ENCODE assay signal across 8 cellular contexts in genomic region chr1:161038523-161039153, GRCh38. TPM values are rescaled to one million over a fixed set of nuclear protein-coding genes. Genes with fewer than 3 reads are reported as not detected.
A peak's percentile ranks its signal among the peaks of the same experiment; 100 is the strongest.
DNase-seq lines count a peak whose midpoint lies in the region; ATAC-seq and TF ChIP-seq lines count a peak whose summit lies in the region.

Gene TSTD1 (minus strand): TSS chr1:161038964. CDS start chr1:161038889, 75 bp downstream.

- TF ChIP-seq POLR2A in breast epithelium (IDR thresholded peaks at IDR 0.05) = peak; percentile 50

- peak within 1 kb of the TSS; percentile 89 for H2AFZ ChIP-seq in GM23338

- POLR2A ChIA-PET in activated B cell treated with CpG ODN at 0.5 μM for 24 hours (lab: Charles Lee) = interaction anchor here (0.5 to 5.3 kb wide), 22 partner anchors 8 to 527 kb away, joined by 3 to 41 read pairs (median 4); partner anchors contain the start of genes ARHGAP30, DEDD, F11R and KLHDC9

- intact Hi-C loops in activated B cell treated with CpG ODN at 0.5 μM for 24 hours (cut with micrococcal nuclease) (loop anchor here (1.0 kb wide), 3 partner anchors 8 to 41 kb away; partner anchors contain the start of gene F11R), breast epithelium (cut with DNase I; ENCODE audit: low total_unique reads) (no loop called here)

- H3K36me3 Mint-ChIP-seq in GM23338 (ENCODE audit: low read depth) = peaks cover 43% of the 10 kb centered on the region
- peaks cover 47% of the 10 kb centered on the region for H3K36me3 Mint-ChIP-seq in activated B cell treated with CpG ODN at 0.5 μM for 24 hours (ENCODE audit: low read depth)

- TF ChIP-seq CTCF in GM06990 (IDR thresholded peaks at IDR 0.05; ENCODE audit: insufficient read depth, low read length, poor library complexity, severe bottlenecking) (no peak), GM23338 (conservative IDR thresholded peaks at IDR 0.05; ENCODE audit: low read depth in 2 of 2) (no peak), activated B cell treated with CpG ODN at 0.5 μM for 24 hours (IDR thresholded peaks at IDR 0.05) (no peak), breast epithelium (IDR thresholded peaks at IDR 0.05) (no peak), liver (IDR thresholded peaks at IDR 0.05; ENCODE audit: low read depth, low read length, missing input control) (no peak)

- peak within 1 kb of the TSS; percentile 74 for H3K27ac ChIP-seq in GM23338 (ENCODE audit: low read depth)
- peak within 1 kb of the TSS; percentile 88 to 91 for H3K27ac ChIP-seq in breast epithelium
- peak within 1 kb of the TSS; percentile 9 to 78 for H3K27ac ChIP-seq in liver (ENCODE audit: low read depth in 1 of 2, low read length in 2 of 2)

- H3K4me3 ChIP-seq in GM06990 (replicated peaks; ENCODE audit: low read depth, low read length) = peak within 1 kb of the TSS; percentile 84
- peak within 1 kb of the TSS; percentile 98 for H3K4me3 ChIP-seq in GM23338
- H3K4me3 ChIP-seq in breast epithelium = peak within 1 kb of the TSS; percentile 54 to 83 (median 79)
- H3K4me3 ChIP-seq in liver (ENCODE audit: low read depth in 1 of 3, low read length in 3 of 3) = peak within 1 kb of the TSS; percentile 66 to 80 (median 68)

- peak within 1 kb of the TSS; percentile 96 for H3K4me2 ChIP-seq in GM23338

- no peaks in the 10 kb centered on the region for H3K9me2 ChIP-seq in GM23338 (ENCODE audit: insufficient read depth)

- peaks cover 36% of the 10 kb centered on the region for H3K4me1 ChIP-seq in GM23338 (ENCODE audit: insufficient read depth)
- H3K4me1 ChIP-seq in breast epithelium = no peaks in the 10 kb centered on the region
- peaks cover 8 to 26% (median 12%) of the 10 kb centered on the region in 4 donors for H3K4me1 ChIP-seq in liver (ENCODE audit: control insufficient read depth in 4 of 4, insufficient read depth in 4 of 4, low read length in 3 of 4)

- no peaks in the 10 kb centered on the region for H3K27me3 ChIP-seq in GM06990 (replicated peaks; ENCODE audit: control insufficient read depth, insufficient read depth, low read length)
- no peaks in the 10 kb centered on the region for H3K27me3 ChIP-seq in GM23338 (ENCODE audit: insufficient read depth)
- H3K27me3 ChIP-seq in breast epithelium = no peaks in the 10 kb centered on the region
- no peaks in the 10 kb centered on the region for H3K27me3 ChIP-seq in liver (ENCODE audit: control insufficient read depth in 4 of 4, insufficient read depth in 4 of 4, low read length in 3 of 4)

- peak; percentile 92 for DNase-seq in GM06990 (ENCODE audit: extremely low read depth, insufficient read length)
- peak; percentile 90 for DNase-seq in GM23338 (ENCODE audit: low spot score)
- DNase-seq in NCI-H1105 treated with DMSO at 0.1 percent for 48 hours (lab: John Stamatoyannopoulos, UW) = peak; percentile 83
- DNase-seq in activated B cell treated with CpG ODN at 0.5 μM for 24 hours = peak; percentile 80
- peak; percentile 65 to 72 for DNase-seq in breast epithelium (ENCODE audit: low spot score in 2 of 2)
- DNase-seq in stimulated activated CD4-positive, alpha-beta T cell treated with anti-CD3 and anti-CD28 coated beads, Interleukin-4, amount 100 ng/mL, for 24 hours = peak; percentile 88
- DNase-seq in GOT3 (lab: John Stamatoyannopoulos, UW) = no peak

- H3K27ac Mint-ChIP-seq in GM23338 (peak within 1 kb of the TSS; percentile 96), activated B cell treated with CpG ODN at 0.5 μM for 24 hours (peak within 1 kb of the TSS; percentile 95)

- H3K4me1 Mint-ChIP-seq in GM23338 (peaks cover 44% of the 10 kb centered on the region), activated B cell treated with CpG ODN at 0.5 μM for 24 hours (peaks cover 53% of the 10 kb centered on the region)

- CTCF ChIA-PET in activated B cell treated with CpG ODN at 0.5 μM for 24 hours (lab: Charles Lee) = interaction anchor here (1.4 to 4.6 kb wide), 6 partner anchors 18 to 87 kb away, joined by 3 to 31 read pairs (median 6); partner anchors contain the start of genes ARHGAP30, F11R and KLHDC9

- H3K36me3 ChIP-seq in GM06990 (ENCODE audit: control insufficient read depth, insufficient read depth, low read length) (peaks cover 25% of the 10 kb centered on the region), GM23338 (ENCODE audit: insufficient read depth) (peaks cover 19% of the 10 kb centered on the region), breast epithelium (no peaks in the 10 kb centered on the region), liver (ENCODE audit: control insufficient read depth in 4 of 4, insufficient read depth in 3 of 4, low read depth in 1 of 4, low read length in 3 of 4) (peaks cover 2 to 37% (median 30%) of the 10 kb centered on the region in 4 donors)

- H3K9me3 ChIP-seq in breast epithelium = no peaks in the 10 kb centered on the region
- no peaks in the 10 kb centered on the region for H3K9me3 ChIP-seq in liver (ENCODE audit: control insufficient read depth in 4 of 4, low read length in 3 of 4)

- no peaks in the 10 kb centered on the region; the same call in 1 of the 2 replicates for H4K20me1 ChIP-seq in GM23338 (replicated peaks; ENCODE audit: insufficient read depth)

- peaks cover 8% of the 10 kb centered on the region for H3K27me3 Mint-ChIP-seq in GM23338 (ENCODE audit: insufficient read depth, low read depth, poor library complexity)
- H3K27me3 Mint-ChIP-seq in activated B cell treated with CpG ODN at 0.5 μM for 24 hours = no peaks in the 10 kb centered on the region

- no peak within 1 kb of the TSS for H3K9ac ChIP-seq in liver (ENCODE audit: low read depth in 1 of 2, low read length in 2 of 2)

- 14% methylated on average over 54 of the region's 54 CpGs for WGBS in liver

- peak; percentile 84 for ATAC-seq in GM23338
- ATAC-seq in activated B cell treated with CpG ODN at 0.5 μM for 24 hours (ENCODE audit: low read depth) = peak; percentile 84

- TF ChIP-seq RAD21 in liver (IDR thresholded peaks at IDR 0.05) = peak in 1 of 2 donors; percentile 15

- H3F3A ChIP-seq in GM23338 (replicated peaks; ENCODE audit: low read depth) = peaks cover 46% of the 10 kb centered on the region

- H3K9me3 Mint-ChIP-seq in GM23338 (no peaks in the 10 kb centered on the region; the same call in 2 of the 3 replicates), activated B cell treated with CpG ODN at 0.5 μM for 24 hours (no peaks in the 10 kb centered on the region)

- H3K79me2 ChIP-seq in GM23338 (replicated peaks; ENCODE audit: insufficient read depth) = peaks cover 29% of the 10 kb centered on the region

- peak within 1 kb of the TSS; percentile 89 for H3K4me3 Mint-ChIP-seq in GM23338
- H3K4me3 Mint-ChIP-seq in activated B cell treated with CpG ODN at 0.5 μM for 24 hours = peak within 1 kb of the TSS; percentile 91

TF ChIP-seq in GM23338, 12 proteins besides CTCF, POLR2A, EP300 and RAD21:
- peak; percentile 91 for TF ChIP-seq POLR2AphosphoS5 (IDR thresholded peaks at IDR 0.05; ENCODE audit: low read depth)
- no peak for TF ChIP-seq JUNB (IDR thresholded peaks at IDR 0.05; ENCODE audit: unreplicated experiment)

TF ChIP-seq in liver, 16 proteins besides CTCF, POLR2A, EP300 and RAD21:
- TF ChIP-seq YY1 (IDR thresholded peaks at IDR 0.05) (peak; percentile 51), RXRA (IDR thresholded peaks at IDR 0.05) (peak in 1 of 2 donors; percentile 6), FOXA1 (IDR thresholded peaks at IDR 0.05) (no peak), REST (IDR thresholded peaks at IDR 0.05) (peak; percentile 18), MAX (IDR thresholded peaks at IDR 0.05) (peak; percentile 57), EGR1 (IDR thresholded peaks at IDR 0.05; ENCODE audit: low read depth in 2 of 2) (peak; percentile 99 to 100), GABPA (IDR thresholded peaks at IDR 0.05 in 1 of 2, conservative IDR thresholded peaks at IDR 0.05 in 1 of 2) (peak; percentile 77 to 94), JUND (IDR thresholded peaks at IDR 0.05) (no peak)
TF ChIP-seq in liver: peak in this region for 6.

RNA-seq across cellular contexts. Expression of gene TSTD1, which starts in this region (rescaled TPM):
- total RNA-seq in GM23338 (2014; rRNA removed; shearing (Covaris generic)) = 94.9 and 102 TPM in 2 replicates
- 244 and 257 TPM in 2 replicates for polyA plus RNA-seq in GM23338 (2016; fragmentation: Nextera tagmentation; extraction: Ambion mirVana)
- total RNA-seq in activated B cell treated with CpG ODN at 0.5 μM for 24 hours = 69.8 and 70.2 TPM in 2 replicates
- 100 to 1,000 TPM in 2 of 3 donors, 10 to 100 TPM in 1; 57.3 to 217 (median 109) TPM for total RNA-seq in breast epithelium
- 10 to 100 TPM; 10.9 to 23.6 TPM for total RNA-seq in liver
- 10 to 100 TPM; 45.9 to 67.5 TPM for polyA plus RNA-seq in liver
